In genomic region chr12:123057505-123058265, GRCh38 we compare ENCODE assay signal across 17 cellular contexts.
DNase-seq lines count a peak whose midpoint lies in the region; ATAC-seq and TF ChIP-seq lines count a peak whose summit lies in the region.
"Had no signal": no experiment of that assay in that cellular context is flagged by ENCODE, and none has a peak within 500 bp of the region (broad histone marks: within the 10 kb centered on the region; RNA-seq: fewer than 3 reads in every experiment).

No MANE protein-coding gene starts in this region.

- peaks cover 0 to 2% of the 10 kb centered on the region in 2 donors for H3K4me1 Mint-ChIP-seq in effector memory CD8-positive, alpha-beta T cell (ENCODE audit: low read depth in 2 of 2)

- TF ChIP-seq CTCF in right atrium auricular region (IDR thresholded peaks at IDR 0.05) (no peak), tibial artery (IDR thresholded peaks at IDR 0.05) (no peak)

- no peaks in the 10 kb centered on the region for H3K36me3 Mint-ChIP-seq in effector memory CD8-positive, alpha-beta T cell (ENCODE audit: insufficient read depth)

- H3K27ac ChIP-seq in right atrium auricular region = peak overlapping the region; percentile 9 to 85
- H3K27ac ChIP-seq in tibial artery = no peak overlapping the region
- H3K27ac ChIP-seq: ascending aorta had no signal

- no peak overlapping the region for H3K4me3 ChIP-seq in right atrium auricular region
- H3K4me3 ChIP-seq in tibial artery = no peak overlapping the region
- H3K4me3 ChIP-seq: ascending aorta, stomach had no signal

- intact Hi-C loops in cardiac septum (cut with DNase I) = no loop called here
- intact Hi-C loops in tibial artery (cut with DNase I; ENCODE audit: low total_unique reads) = no loop called here

- H3K9me3 ChIP-seq in right atrium auricular region (no peaks in the 10 kb centered on the region), tibial artery (no peaks in the 10 kb centered on the region)
- H3K9me3 ChIP-seq: ascending aorta, stomach had no signal

- no peaks in the 10 kb centered on the region for H3K36me3 ChIP-seq in right atrium auricular region
- no peaks in the 10 kb centered on the region for H3K36me3 ChIP-seq in tibial artery
- H3K36me3 ChIP-seq: ascending aorta, stomach had no signal

- H3K27ac Mint-ChIP-seq in effector memory CD8-positive, alpha-beta T cell = no peak overlapping the region
- H3K27ac Mint-ChIP-seq: activated CD8-positive, alpha-beta T cell treated with anti-CD3 and anti-CD28 coated beads, Interleukin-2, amount 10 ng/mL, durations not matched to agents 7 days and 5 days had no signal

- H3K27me3 Mint-ChIP-seq in effector memory CD8-positive, alpha-beta T cell = no peaks in the 10 kb centered on the region

- DNase-seq in right atrium auricular region (ENCODE audit: low spot score) = no peak
- DNase-seq in cardiac septum (ENCODE audit: low spot score) = no peak
- peak; percentile 91 for DNase-seq in NCI-H345 (lab: John Stamatoyannopoulos, UW)
- DNase-seq in fibroblast of peridontal ligament (ENCODE audit: extremely low read depth) = peak; percentile 32
- DNase-seq in islet precursor cell = no peak
- DNase-seq in effector memory CD8-positive, alpha-beta T cell = no peak
- no peak for DNase-seq in tibial artery
- DNase-seq: ACHN; activated CD8-positive, alpha-beta T cell treated with anti-CD3 and anti-CD28 coated beads, Interleukin-2, amount 10 ng/mL, durations not matched to agents 7 days and 5 days; activated effector memory CD4-positive, alpha-beta T cell treated with Interleukin-2 at 50 U/mL for 16 hours; Calu3; NK-92 treated with Interleukin-12 subunit alpha and Interleukin-12 subunit beta, amount 100 ng/mL, for 24 hours; SIG-M5; stomach had no signal

- H3K9me3 Mint-ChIP-seq in effector memory CD8-positive, alpha-beta T cell = no peaks in the 10 kb centered on the region

- peaks cover 0 to 60% of the 10 kb centered on the region in 2 donors for H3K4me1 ChIP-seq in right atrium auricular region
- peaks cover 0 to 25% (median 18%) of the 10 kb centered on the region in 4 donors for H3K4me1 ChIP-seq in tibial artery

- H3K27me3 ChIP-seq in right atrium auricular region (no peaks in the 10 kb centered on the region), tibial artery (no peaks in the 10 kb centered on the region)
- H3K27me3 ChIP-seq: ascending aorta, stomach had no signal

- no peak for ATAC-seq in effector memory CD8-positive, alpha-beta T cell (replicated peaks)
- ATAC-seq in GM18517 (IDR thresholded peaks at IDR 0.05; ENCODE audit: unreplicated experiment) = no peak
- ATAC-seq: activated CD8-positive, alpha-beta T cell treated with anti-CD3 and anti-CD28 coated beads, Interleukin-2, amount 10 ng/mL, durations not matched to agents 7 days and 5 days; left lobe of liver had no signal

- no peak overlapping the region for H3K4me3 Mint-ChIP-seq in effector memory CD8-positive, alpha-beta T cell
- H3K4me3 Mint-ChIP-seq: activated CD8-positive, alpha-beta T cell treated with anti-CD3 and anti-CD28 coated beads, Interleukin-2, amount 10 ng/mL, durations not matched to agents 7 days and 5 days had no signal

Comparison
In these comparisons a context has a peak if more than half of its experiments do, and no peak if none do; other contexts are left out.
1. DNase-seq: peak in NCI-H345 (single experiment) and fibroblast of peridontal ligament (single experiment); none in right atrium auricular region (single experiment), cardiac septum (single experiment), islet precursor cell (single experiment), effector memory CD8-positive, alpha-beta T cell (0 of 3) and tibial artery (0 of 2).
2. H3K27ac ChIP-seq: peak in right atrium auricular region (2 of 2); none in tibial artery (0 of 2).